Comparison of ENCODE assay signal across 17 cellular contexts in the genomic region with DNA sequence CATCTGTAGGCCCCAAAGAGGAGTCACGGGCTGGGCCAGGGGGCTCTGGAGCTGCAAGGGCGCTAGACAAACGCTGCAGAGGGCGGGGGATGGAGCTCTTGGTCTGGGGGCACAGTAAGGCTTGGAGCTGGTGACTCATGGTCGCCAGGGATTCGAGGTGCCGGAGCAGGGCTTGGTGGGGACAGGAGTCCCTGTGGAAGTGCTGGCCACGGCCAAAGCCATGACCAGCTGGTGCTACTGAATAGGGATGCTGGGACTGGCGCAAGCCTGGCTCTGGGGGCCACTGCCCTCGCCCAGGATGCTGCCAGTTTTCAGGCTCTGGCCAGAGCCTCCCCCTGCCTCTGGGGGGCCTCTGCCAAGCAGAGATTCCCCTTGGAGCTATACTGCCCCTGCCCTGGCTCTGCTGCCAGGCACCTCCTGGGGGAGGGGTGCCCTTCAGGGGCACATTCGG. TPM values are rescaled to one million over a fixed set of nuclear protein-coding genes. Genes with fewer than 3 reads are reported as not detected.
"Had no signal": no experiment of that assay in that cellular context is flagged by ENCODE, and none has a peak within 500 bp of the region (broad histone marks: within the 10 kb centered on the region; RNA-seq: fewer than 3 reads in every experiment).

No MANE protein-coding gene starts in this region.

- H3K9me3 Mint-ChIP-seq: activated CD4-positive, alpha-beta T cell treated with anti-CD3 and anti-CD28 coated beads, Interleukin-2, amount 10 ng/mL, durations not matched to agents 24 days and 14 days; activated T-helper 2 cell treated with anti-CD3 and anti-CD28 coated beads, Interferon-gamma antibody, Interleukin-2, Interleukin-4, amounts not matched to agents 10 μg/mL and 5 μg/mL and 100 μg/mL, durations not matched to agents 14 hours and 24 hours and 36 hours; naive B cell; type B pancreatic cell had no signal

- H3K4me3 Mint-ChIP-seq: activated CD4-positive, alpha-beta T cell treated with anti-CD3 and anti-CD28 coated beads, Interleukin-2, amount 10 ng/mL, durations not matched to agents 24 days and 14 days had no signal

- DNase-seq: activated CD4-positive, alpha-beta T cell treated with anti-CD3 and anti-CD28 coated beads, Interleukin-2, amount 10 ng/mL, durations not matched to agents 24 days and 14 days; activated T-cell treated with anti-CD3 and anti-CD28 coated beads for 4 hours; anterior cingulate cortex; effector CD4-positive, alpha-beta T cell; naive B cell; nucleus accumbens; stimulated activated CD4-positive, alpha-beta T cell treated with anti-CD3 and anti-CD28 coated beads, Interleukin-12 subunit alpha, Interleukin-12 subunit beta, amount 100 ng/mL, for 4 hours; stimulated activated naive CD4-positive, alpha-beta T cell treated with Interleukin-2 at 50 U/mL for 16 hours; T-helper 9 cell had no signal

- H3K4me3 ChIP-seq: gastroesophageal sphincter, prostate gland, suprapubic skin had no signal

- H3K27ac Mint-ChIP-seq: activated CD4-positive, alpha-beta T cell treated with anti-CD3 and anti-CD28 coated beads, Interleukin-2, amount 10 ng/mL, durations not matched to agents 24 days and 14 days; activated naive CD8-positive, alpha-beta T cell; activated T-helper 2 cell treated with anti-CD3 and anti-CD28 coated beads, Interferon-gamma antibody, Interleukin-2, Interleukin-4, amounts not matched to agents 10 μg/mL and 5 μg/mL and 100 μg/mL, durations not matched to agents 14 hours and 24 hours and 36 hours; type B pancreatic cell had no signal

- H3K36me3 Mint-ChIP-seq: activated naive CD8-positive, alpha-beta T cell; naive B cell; type B pancreatic cell had no signal

- H3K27ac ChIP-seq: epithelial cell of prostate, gastroesophageal sphincter, prostate gland, suprapubic skin had no signal

- H3K27me3 ChIP-seq: suprapubic skin had no signal

- ATAC-seq: gastroesophageal sphincter, sciatic nerve had no signal

- H3K27me3 Mint-ChIP-seq: activated naive CD8-positive, alpha-beta T cell had no signal

RNA-seq across cellular contexts. Expression of a gene that starts 25.2 kb away (rescaled TPM):
- total RNA-seq: activated CD4-positive, alpha-beta T cell treated with anti-CD3 and anti-CD28 coated beads, Interleukin-2, amount 10 ng/mL, durations not matched to agents 24 days and 14 days; activated T-helper 2 cell treated with anti-CD3 and anti-CD28 coated beads, Interferon-gamma antibody, Interleukin-2, Interleukin-4, amounts not matched to agents 10 μg/mL and 5 μg/mL and 100 μg/mL, durations not matched to agents 14 hours and 24 hours and 36 hours had no signal
